ENCODE assay signal across 8 cellular contexts in genomic region chr1:247332901-247333361, GRCh38. TPM values are rescaled to one million over a fixed set of nuclear protein-coding genes. Genes with fewer than 3 reads are reported as not detected.
DNase-seq lines count a peak whose midpoint lies in the region; ATAC-seq, FAIRE-seq and TF ChIP-seq lines count a peak whose summit lies in the region.

No MANE protein-coding gene starts in this region.

- H3K4me2 ChIP-seq in HepG2 (ENCODE audit: low read depth, low read length), result peak overlapping the region; percentile 91

- no peaks in the 10 kb centered on the region for H3K9me3 ChIP-seq in HepG2 (ENCODE audit: low read length)

- no peak for ATAC-seq in central memory CD8-positive, alpha-beta T cell (replicated peaks; ENCODE audit: extremely low read depth, poor library complexity, severe bottlenecking)
- no peak for ATAC-seq in HepG2
- no peak for ATAC-seq in HG02973 (IDR thresholded peaks at IDR 0.05; ENCODE audit: unreplicated experiment)

- no peaks in the 10 kb centered on the region for H4K20me1 ChIP-seq in HepG2 (ENCODE audit: insufficient read depth, low read length)

- H3K4me3 Mint-ChIP-seq in central memory CD8-positive, alpha-beta T cell, result peak overlapping the region; percentile 94

- peaks cover 34% of the 10 kb centered on the region for H3K4me1 Mint-ChIP-seq in central memory CD8-positive, alpha-beta T cell

- FAIRE-seq in HepG2 (lab: Jason Lieb, UNC), result no peak

- CTCF ChIA-PET in HepG2 (lab: Yijun Ruan, JAX; ENCODE audit: low intra/inter-chr PET ratio, low total read pairs), result no interaction called here

- no peaks in the 10 kb centered on the region for H3K27me3 Mint-ChIP-seq in central memory CD8-positive, alpha-beta T cell

- H3K9ac ChIP-seq in HepG2 (ENCODE audit: insufficient read depth, low read depth, low read length), result peak overlapping the region; percentile 89

- in situ Hi-C loops in HepG2 (cut with HindIII; ENCODE audit: extremely low pct_ligation_motif_present, low pct_unique_long_range_greater_than_20kb), result no loop called here

- H3K27ac ChIP-seq in HepG2 (ENCODE audit: extremely low read length, insufficient read depth, low read length), result no peak overlapping the region

- no peak for TF ChIP-seq POLR2A in HepG2 (IDR thresholded peaks at IDR 0.05; ENCODE audit: insufficient read depth in 1 of 2, low read depth in 2 of 2, low read length in 2 of 2)

- no peak for TF ChIP-seq RAD21 in HepG2 (CRISPR knock-in tag; IDR thresholded peaks at IDR 0.05)

- TF ChIP-seq EP300 in HepG2 (IDR thresholded peaks at IDR 0.05; ENCODE audit: low read depth in 2 of 2, low read length in 2 of 2), result no peak
- no peak for TF ChIP-seq EP300 in HepG2 (CRISPR knock-in tag; IDR thresholded peaks at IDR 0.05; ENCODE audit: borderline replicate concordance)

- H2AFZ ChIP-seq in HepG2 (ENCODE audit: low read length), result no peak overlapping the region

- H3K4me1 ChIP-seq in HepG2 (ENCODE audit: insufficient read depth, low read length), result peaks cover 40% of the 10 kb centered on the region

- peaks cover 7 to 14% of the 10 kb centered on the region in 2 experiments for H3K36me3 ChIP-seq in HepG2 (replicated peaks in 1 of 2; ENCODE audit: control insufficient read depth in 1 of 2, insufficient read depth in 2 of 2, low read length in 2 of 2)

- 88% methylated on average over 13 of the region's 13 CpGs for WGBS in HepG2 (ENCODE audit: low lambda C conversion rate)

- peak; percentile 44 for DNase-seq in ELR (ENCODE audit: low read depth)
- DNase-seq in NCI-H82 (lab: John Stamatoyannopoulos, UW), result peak; percentile 87
- DNase-seq in central memory CD8-positive, alpha-beta T cell (ENCODE audit: low spot score in 2 of 2), result no peak
- no peak for DNase-seq in HepG2 (ENCODE audit: low spot score)
- DNase-seq in superior temporal gyrus (ENCODE audit: extremely low spot score), result peak; percentile 66
- DNase-seq in 8988T, result no peak
- no peak for DNase-seq in H4 (ENCODE audit: low spot score)

- intact Hi-C loops in HepG2 (cut with micrococcal nuclease; ENCODE audit: unreplicated experiment), result loop anchor here (5.0 kb wide), 1 partner anchor 221 kb away; no protein-coding TSS in a partner anchor

- H3K36me3 Mint-ChIP-seq in central memory CD8-positive, alpha-beta T cell (ENCODE audit: insufficient read depth), result peaks cover 6% of the 10 kb centered on the region

- H3K4me3 ChIP-seq in HepG2 (replicated peaks in 1 of 3; ENCODE audit: insufficient read depth in 1 of 3, low read depth in 2 of 3, low read length in 3 of 3), result peak overlapping the region; percentile 92 to 97 (median 94); a peak in 5 of 6 replicates

- peaks cover 14% of the 10 kb centered on the region for H3K79me2 ChIP-seq in HepG2 (ENCODE audit: insufficient read depth, low read length)

- POLR2A ChIA-PET in HepG2 (lab: Yijun Ruan, JAX), result no interaction called here

- BruUV-seq in HepG2 (replicated peaks; lab: Mats Ljungman, UMichigan), result no TSS peak

- no peaks in the 10 kb centered on the region; a peak in 1 of 5 replicates for H3K27me3 ChIP-seq in HepG2 (ENCODE audit: control insufficient read depth in 1 of 2, insufficient read depth in 2 of 2, low read length in 2 of 2)

- TF ChIP-seq CTCF in HepG2 (CRISPR knock-in tag; IDR thresholded peaks at IDR 0.05), result no peak

- H3K9me3 Mint-ChIP-seq in central memory CD8-positive, alpha-beta T cell, result no peaks in the 10 kb centered on the region

- H3K27ac Mint-ChIP-seq in central memory CD8-positive, alpha-beta T cell (ENCODE audit: low read depth), result no peak overlapping the region

TF ChIP-seq in HepG2, 621 proteins besides CTCF, POLR2A, EP300 and RAD21:
- TF ChIP-seq SKI (IDR thresholded peaks at IDR 0.05; ENCODE audit: partially characterized antibody) (no peak), KDM5B (CRISPR knock-in tag; IDR thresholded peaks at IDR 0.05; ENCODE audit: borderline replicate concordance) (no peak), ZBTB38 (CRISPR knock-in tag; IDR thresholded peaks at IDR 0.05) (0 out of 2 replicates have a peak, but pooled peaks have one; percentile 28), TBL1XR1 (IDR thresholded peaks at IDR 0.05; ENCODE audit: borderline replicate concordance, low read length, partially characterized antibody) (no peak)
TF ChIP-seq in HepG2: peak in this region for 1.

RNA-seq across cellular contexts. Expression of gene ZNF496, which starts 1.3 kb away (rescaled TPM):
- total RNA-seq in HepG2 (2016; rRNA removed; fragmentation: Illumina TruSeq; extraction: Trizol), result 14.6 and 14.8 TPM in 2 replicates
- total RNA-seq in HepG2 (2016; cell fraction: cytosol; rRNA removed; fragmentation: Illumina TruSeq; extraction: Trizol; ENCODE audit: low read depth), result 3.5 and 3.9 TPM in 2 replicates
- total RNA-seq in HepG2 (2016; cell fraction: insoluble cytoplasmic fraction; rRNA removed; fragmentation: Illumina TruSeq; extraction: Trizol), result 12.9 and 14.4 TPM in 2 replicates
- total RNA-seq in HepG2 (2016; cell fraction: membrane; rRNA removed; fragmentation: Illumina TruSeq; extraction: Trizol), result 13.3 and 14.3 TPM in 2 replicates
- 11.3 and 12.8 TPM in 2 replicates for total RNA-seq in HepG2 (2016; cell fraction: nucleus; rRNA removed; fragmentation: Illumina TruSeq; extraction: Trizol)
- 18.6 and 21.4 TPM in 2 replicates for polyA plus RNA-seq in HepG2 (2011; rRNA removed)
- 18.6 and 21.4 TPM in 2 replicates for polyA plus RNA-seq in HepG2 (2011; cell fraction: cytosol; rRNA removed)
- 29.3 and 32.0 TPM in 2 replicates for polyA plus RNA-seq in HepG2 (2011; cell fraction: nucleus; rRNA removed)
- 13.6 and 16.7 TPM in 2 replicates for polyA plus RNA-seq in HepG2 (2012)
- polyA plus RNA-seq in HepG2 (2016; cell fraction: cytosol; fragmentation: Illumina TruSeq; extraction: Trizol; ENCODE audit: low read depth), result 2.4 and 3.2 TPM in 2 replicates
- polyA plus RNA-seq in HepG2 (2016; cell fraction: insoluble cytoplasmic fraction; fragmentation: Illumina TruSeq; extraction: Trizol; ENCODE audit: low read depth), result 14.2 and 14.7 TPM in 2 replicates
- 9.0 and 9.3 TPM in 2 replicates for polyA plus RNA-seq in HepG2 (2016; cell fraction: membrane; fragmentation: Illumina TruSeq; extraction: Trizol; ENCODE audit: low read depth)
- polyA plus RNA-seq in HepG2 (2016; cell fraction: nucleus; fragmentation: Illumina TruSeq; extraction: Trizol; ENCODE audit: insufficient read depth, low read depth), result 17.5 and 19.9 TPM in 2 replicates
- polyA minus RNA-seq in HepG2 (2011; rRNA and poly(A)+ RNA removed; ENCODE audit: low replicate concordance), result 45.1 and 57.4 TPM in 2 replicates
- polyA minus RNA-seq in HepG2 (2011; cell fraction: cytosol; rRNA and poly(A)+ RNA removed), result 20.3 and 20.7 TPM in 2 replicates
- 14.9 and 17.2 TPM in 2 replicates for polyA minus RNA-seq in HepG2 (2011; cell fraction: nucleus; rRNA and poly(A)+ RNA removed)
- total RNA-seq in H4 (2014; rRNA removed; shearing (Covaris generic)), result 11.8 and 14.3 TPM in 2 replicates

Comparison
In these comparisons a context has a peak if more than half of its experiments do, and no peak if none do; other contexts are left out.
1. DNase-seq: peak in ELR (single experiment), NCI-H82 (single experiment) and superior temporal gyrus (single experiment); none in central memory CD8-positive, alpha-beta T cell (0 of 2), HepG2 (single experiment), 8988T (single experiment) and H4 (single experiment).